Comparison of ENCODE assay signal across 8 cellular contexts in the genomic region with DNA sequence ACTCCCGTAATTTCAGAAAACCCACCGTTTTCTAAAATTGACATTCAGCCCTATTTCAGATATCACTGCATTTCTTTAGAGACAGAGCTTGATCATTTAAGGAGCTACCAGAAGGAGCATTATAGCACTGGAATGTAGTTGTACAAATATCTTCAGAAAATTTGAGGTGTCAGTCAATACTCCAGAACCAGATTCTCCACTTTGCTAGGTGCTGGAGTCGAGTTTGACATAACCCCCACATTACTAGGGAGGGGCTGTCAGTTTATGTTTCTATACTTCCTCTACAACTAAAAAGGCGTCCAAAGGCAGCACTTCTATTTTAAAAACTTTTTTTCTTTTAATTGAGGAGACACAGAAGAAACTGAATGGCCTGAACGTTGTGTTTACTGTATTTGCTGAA. TPM values are rescaled to one million over a fixed set of nuclear protein-coding genes. Genes with fewer than 3 reads are reported as not detected.
DNase-seq lines count a peak whose midpoint lies in the region; ATAC-seq and TF ChIP-seq lines count a peak whose summit lies in the region.

No MANE protein-coding gene starts in this region.

- peak overlapping the region; percentile 89 for H3K4me2 ChIP-seq in BLaER1
- peak overlapping the region; percentile 78 for H3K4me2 ChIP-seq in Loucy (ENCODE audit: low read depth, low read length, poor library complexity, severe bottlenecking)

- H3K27ac Mint-ChIP-seq in neural crest cell (ENCODE audit: unreplicated experiment) = no peak overlapping the region

- no peaks in the 10 kb centered on the region for H3K9me3 Mint-ChIP-seq in neural crest cell

- H3K27me3 ChIP-seq in BLaER1 = peaks cover 28% of the 10 kb centered on the region
- H3K27me3 ChIP-seq in Loucy (ENCODE audit: insufficient read depth, low read length, poor library complexity, severe bottlenecking) = no peaks in the 10 kb centered on the region
- H3K27me3 ChIP-seq in duodenal mucosa (ENCODE audit: control insufficient read depth in 1 of 2, insufficient read depth in 2 of 2, low read length in 2 of 2) = no peaks in the 10 kb centered on the region

- H3K9ac ChIP-seq in BLaER1 = no peak overlapping the region
- H3K9ac ChIP-seq in Loucy (ENCODE audit: low read depth, low read length, poor library complexity, severe bottlenecking) = peak overlapping the region; percentile 81
- H3K9ac ChIP-seq in duodenal mucosa (ENCODE audit: low read depth in 1 of 2, low read length in 2 of 2) = peak overlapping the region; percentile 89 to 91

- H3K4me3 ChIP-seq in BLaER1 (no peak overlapping the region; the same call in 1 of the 2 replicates), Loucy (ENCODE audit: low read length, poor library complexity, severe bottlenecking) (peak overlapping the region; percentile 87), duodenal mucosa (ENCODE audit: low read depth in 1 of 2, low read length in 2 of 2) (peak overlapping the region; percentile 84 to 95)

- no peaks in the 10 kb centered on the region for H3K79me2 ChIP-seq in Loucy (ENCODE audit: insufficient read depth, low read length)

- H3K4me3 Mint-ChIP-seq in neural crest cell = peak overlapping the region; percentile 81

- no peak for TF ChIP-seq CTCF in Loucy (conservative IDR thresholded peaks at IDR 0.05; ENCODE audit: low read length)
- no peak for TF ChIP-seq CTCF in neural crest cell (conservative IDR thresholded peaks at IDR 0.05)

- H3K4me1 Mint-ChIP-seq in neural crest cell = peaks cover 27% of the 10 kb centered on the region

- no peaks in the 10 kb centered on the region for H3F3A ChIP-seq in Loucy (ENCODE audit: low read depth)

- H4K20me1 ChIP-seq in BLaER1 (peaks cover 19% of the 10 kb centered on the region), Loucy (ENCODE audit: insufficient read depth, low read length, poor library complexity, severe bottlenecking) (no peaks in the 10 kb centered on the region)

- DNase-seq in neural crest cell (ENCODE audit: low read depth, low spot score) (no peak), CD1c-positive myeloid dendritic cell (ENCODE audit: extremely low spot score) (no peak), HUDEP-2 (lab: John Stamatoyannopoulos, UW; ENCODE audit: unreplicated experiment in 76 of 76) (no peak)

- no peaks in the 10 kb centered on the region for H3K9me2 ChIP-seq in Loucy (replicated peaks; ENCODE audit: low read depth, low read length)

- peaks cover 41% of the 10 kb centered on the region for H3K4me1 ChIP-seq in BLaER1
- peaks cover 20% of the 10 kb centered on the region for H3K4me1 ChIP-seq in Loucy (ENCODE audit: insufficient read depth, low read length, poor library complexity, severe bottlenecking)
- peaks cover 29 to 36% of the 10 kb centered on the region in 2 donors for H3K4me1 ChIP-seq in duodenal mucosa (ENCODE audit: control insufficient read depth in 1 of 2, insufficient read depth in 2 of 2, low read length in 2 of 2)

- no peaks in the 10 kb centered on the region for H3K36me3 ChIP-seq in BLaER1
- no peaks in the 10 kb centered on the region for H3K36me3 ChIP-seq in Loucy (ENCODE audit: insufficient read depth, low read length)
- no peaks in the 10 kb centered on the region for H3K36me3 ChIP-seq in duodenal mucosa (ENCODE audit: control insufficient read depth in 1 of 2, insufficient read depth in 2 of 2, low read length in 2 of 2)

- ATAC-seq in GM21423 (IDR thresholded peaks at IDR 0.05; ENCODE audit: unreplicated experiment) (no peak), GM18519 (IDR thresholded peaks at IDR 0.05; ENCODE audit: low FRiP score, unreplicated experiment) (no peak)

- H3K9me3 ChIP-seq in BLaER1 (0 out of 2 replicates have a peak, but pooled peaks cover 5% of the 10 kb centered on the region), Loucy (ENCODE audit: insufficient read depth, low read depth, low read length) (no peaks in the 10 kb centered on the region), duodenal mucosa (ENCODE audit: control insufficient read depth in 1 of 2, low read length in 2 of 2) (no peaks in the 10 kb centered on the region)

- H3K36me3 Mint-ChIP-seq in neural crest cell (ENCODE audit: low read depth) = no peaks in the 10 kb centered on the region

- H3K27ac ChIP-seq in BLaER1 = no peak overlapping the region
- peak overlapping the region; percentile 14 for H3K27ac ChIP-seq in duodenal mucosa (ENCODE audit: low read depth, low read length)

- H3K27me3 Mint-ChIP-seq in neural crest cell (ENCODE audit: low read depth) = peaks cover 23% of the 10 kb centered on the region

- H2AFZ ChIP-seq in Loucy (ENCODE audit: low read length) = no peak overlapping the region

RNA-seq across cellular contexts. Expression of a gene that starts 0.9 kb away (rescaled TPM):
- total RNA-seq in neural crest cell = 10.3 TPM in 2 replicates

RNA-seq across cellular contexts. Expression of a gene that starts 15.4 kb away (rescaled TPM):
- total RNA-seq in neural crest cell = 39.5 and 40.0 TPM in 2 replicates
